In genomic region chr10:93760490-93760889, GRCh38 we compare ENCODE assay signal across 18 cellular contexts. TPM values are rescaled to one million over a fixed set of nuclear protein-coding genes. Genes with fewer than 3 reads are reported as not detected.
"Had no signal": no experiment of that assay in that cellular context is flagged by ENCODE, and none has a peak within 500 bp of the region (broad histone marks: within the 10 kb centered on the region; RNA-seq: fewer than 3 reads in every experiment).

No MANE protein-coding gene starts in this region.

- H3K36me3 ChIP-seq: gastroesophageal sphincter, prostate gland, right lobe of liver, SJCRH30, WERI-Rb-1 had no signal

- H3K27me3 ChIP-seq: body of pancreas, right lobe of liver, SJCRH30 had no signal

- H3K9me3 ChIP-seq: body of pancreas, gastroesophageal sphincter, prostate gland, right lobe of liver, SJCRH30 had no signal

- DNase-seq: activated CD4-positive, alpha-beta T cell treated with anti-CD3 and anti-CD28 coated beads, Interleukin-2, amount 10 ng/mL, durations not matched to agents 24 days and 14 days; activated CD8-positive, alpha-beta memory T cell treated with anti-CD3 and anti-CD28 coated beads for 24 hours; activated naive CD4-positive, alpha-beta T cell treated with anti-CD3 and anti-CD28 coated beads for 36 hours; body of pancreas; effector CD8-positive, alpha-beta T cell; kidney glomerular epithelial cell; naive thymus-derived CD8-positive, alpha-beta T cell; occipital lobe; right lobe of liver; SJCRH30; stimulated activated CD4-positive, alpha-beta T cell treated with anti-CD3 and anti-CD28 coated beads, Interleukin-12 subunit alpha, Interleukin-12 subunit beta, amount 100 ng/mL, for 4 hours; stimulated activated naive CD4-positive, alpha-beta T cell; T-cell; T1000; WERI-Rb-1 had no signal

- H3K4me3 ChIP-seq: body of pancreas, gastroesophageal sphincter, prostate gland, right lobe of liver, SJCRH30 had no signal

- H3K27ac ChIP-seq: body of pancreas, gastroesophageal sphincter, prostate gland, right lobe of liver, SJCRH30, WERI-Rb-1 had no signal

- H3K27ac Mint-ChIP-seq: activated CD4-positive, alpha-beta T cell treated with anti-CD3 and anti-CD28 coated beads, Interleukin-2, amount 10 ng/mL, durations not matched to agents 24 days and 14 days; activated naive CD4-positive, alpha-beta T cell treated with anti-CD3 and anti-CD28 coated beads for 36 hours; naive thymus-derived CD8-positive, alpha-beta T cell; T-cell had no signal

- H3K4me3 Mint-ChIP-seq: activated CD4-positive, alpha-beta T cell treated with anti-CD3 and anti-CD28 coated beads, Interleukin-2, amount 10 ng/mL, durations not matched to agents 24 days and 14 days; activated naive CD4-positive, alpha-beta T cell treated with anti-CD3 and anti-CD28 coated beads for 36 hours; naive thymus-derived CD8-positive, alpha-beta T cell; T-cell had no signal

- H3K4me1 ChIP-seq: prostate gland, right lobe of liver, SJCRH30 had no signal

- H3K9me3 Mint-ChIP-seq: activated CD4-positive, alpha-beta T cell treated with anti-CD3 and anti-CD28 coated beads, Interleukin-2, amount 10 ng/mL, durations not matched to agents 24 days and 14 days; activated naive CD4-positive, alpha-beta T cell treated with anti-CD3 and anti-CD28 coated beads for 36 hours; naive thymus-derived CD8-positive, alpha-beta T cell; T-cell had no signal

- H3K36me3 Mint-ChIP-seq: naive thymus-derived CD8-positive, alpha-beta T cell; T-cell had no signal

- ATAC-seq: body of pancreas; gastroesophageal sphincter; naive thymus-derived CD8-positive, alpha-beta T cell; right lobe of liver; T-cell had no signal

RNA-seq across cellular contexts. Expression of gene LGI1, which starts 2.8 kb away (rescaled TPM):
- total RNA-seq: activated CD4-positive, alpha-beta T cell treated with anti-CD3 and anti-CD28 coated beads, Interleukin-2, amount 10 ng/mL, durations not matched to agents 24 days and 14 days; activated naive CD4-positive, alpha-beta T cell treated with anti-CD3 and anti-CD28 coated beads for 36 hours; body of pancreas; lung microvascular endothelial cell; naive thymus-derived CD8-positive, alpha-beta T cell; SJCRH30; T-cell had no signal
- polyA plus RNA-seq: naive thymus-derived CD8-positive, alpha-beta T cell had no signal
